In genomic region chr3:122940628-122941086, GRCh38 we compare ENCODE assay signal across 22 cellular contexts.
DNase-seq lines count a peak whose midpoint lies in the region; ATAC-seq, FAIRE-seq and TF ChIP-seq lines count a peak whose summit lies in the region.
"Had no signal": no experiment of that assay in that cellular context is flagged by ENCODE, and none has a peak within 500 bp of the region (broad histone marks: within the 10 kb centered on the region; RNA-seq: fewer than 3 reads in every experiment).

No MANE protein-coding gene starts in this region.

- FAIRE-seq in endothelial cell of umbilical vein (lab: Jason Lieb, UNC) = no peak
- FAIRE-seq: G401.6, GM12878 had no signal

- TF ChIP-seq POLR2A in endothelial cell of umbilical vein (IDR thresholded peaks at IDR 0.05; ENCODE audit: low read depth, low read length) = no peak

- H3K9ac ChIP-seq in endothelial cell of umbilical vein (replicated peaks; ENCODE audit: extremely low read depth, insufficient read depth, low read length) = no peak overlapping the region

- peaks cover 11% of the 10 kb centered on the region for H3K4me1 ChIP-seq in endothelial cell of umbilical vein (ENCODE audit: control insufficient read depth, extremely low read depth, insufficient read depth, low read length)
- H3K4me1 ChIP-seq: SJSA1 had no signal

- dilution Hi-C loops in endothelial cell of umbilical vein (cut with MboI; ENCODE audit: extremely low pct_ligation_motif_present, low sequenced_read_pairs) = no loop called here

- H3K27me3 ChIP-seq in endothelial cell of umbilical vein (ENCODE audit: control insufficient read depth in 2 of 2, insufficient read depth in 2 of 2, low read length in 2 of 2) = peaks cover 0 to 2% of the 10 kb centered on the region in 2 experiments
- H3K27me3 ChIP-seq: SJSA1, testis had no signal

- H2AFZ ChIP-seq in endothelial cell of umbilical vein (ENCODE audit: low read depth, low read length) = no peak overlapping the region

- H3K4me2 ChIP-seq in endothelial cell of umbilical vein (ENCODE audit: insufficient read depth, low read length) = peak overlapping the region; percentile 37

- H3K27me3 Mint-ChIP-seq in mesothelial cell of epicardium (ENCODE audit: low read depth) = peaks cover 9% of the 10 kb centered on the region

- H3K9me3 ChIP-seq in endothelial cell of umbilical vein (replicated peaks; ENCODE audit: control insufficient read depth, insufficient read depth, low read length) = no peaks in the 10 kb centered on the region
- H3K9me3 ChIP-seq: SJSA1, testis had no signal

- DNase-seq in AG10803 (ENCODE audit: low read depth) (peak; percentile 46), NCI-H82 treated with DMSO at 0.1 percent for 48 hours (lab: John Stamatoyannopoulos, UW; ENCODE audit: unreplicated experiment) (peak; percentile 78), endothelial cell of umbilical vein (ENCODE audit: low read depth, low spot score) (no peak), mesothelial cell of epicardium (ENCODE audit: low spot score in 2 of 2, unreplicated experiment in 2 of 2) (no peak), RKO (ENCODE audit: low spot score) (no peak), NCI-H1417 treated with DMSO at 0.1 percent for 48 hours (lab: John Stamatoyannopoulos, UW) (no peak)
- DNase-seq: activated CD4-positive, alpha-beta T cell treated with anti-CD3 and anti-CD28 coated beads for 4 hours; activated naive CD4-positive, alpha-beta T cell treated with anti-CD3 and anti-CD28 coated beads, Interleukin-2, amount 50 U/mL, for 16 hours; NCI-H1930; NCI-H526 treated with DMSO at 0.1 percent for 48 hours; occipital lobe; OCI-M1; stimulated activated CD4-positive, alpha-beta T cell treated with anti-CD3 and anti-CD28 coated beads, Interleukin-4, amount 100 ng/mL, for 4 hours; stimulated activated CD8-positive, alpha-beta memory T cell treated with anti-CD3 and anti-CD28 coated beads, Interleukin-4, amount 100 ng/mL, for 48 hours; T1000; testis had no signal

- no peaks in the 10 kb centered on the region for H3K36me3 Mint-ChIP-seq in mesothelial cell of epicardium

- peak overlapping the region; percentile 82 for H3K27ac Mint-ChIP-seq in mesothelial cell of epicardium

- H3K9me3 Mint-ChIP-seq in mesothelial cell of epicardium = no peaks in the 10 kb centered on the region

- no peaks in the 10 kb centered on the region for H3K9me1 ChIP-seq in endothelial cell of umbilical vein (replicated peaks; ENCODE audit: control insufficient read depth, extremely low read depth, insufficient read depth, low read length)

- H3K27ac ChIP-seq in endothelial cell of umbilical vein (ENCODE audit: insufficient read depth, low read depth, low read length) = no peak overlapping the region
- H3K27ac ChIP-seq: SJSA1, skin epidermis, testis had no signal

- intact Hi-C loops in endothelial cell of umbilical vein (cut with micrococcal nuclease) = loop anchor here (1.0 to 10.0 kb wide), 2 partner anchors 164 to 547 kb away; no protein-coding TSS in a partner anchor

- H3K4me3 ChIP-seq in AG10803 (ENCODE audit: low read length) (no peak overlapping the region), endothelial cell of umbilical vein (replicated peaks in 1 of 3; ENCODE audit: insufficient read depth in 1 of 3, low read depth in 1 of 3, low read length in 3 of 3) (no peak overlapping the region)
- H3K4me3 ChIP-seq: GM12878, SJSA1, skin epidermis, testis had no signal

- peaks cover 13% of the 10 kb centered on the region for H3K4me1 Mint-ChIP-seq in mesothelial cell of epicardium

- no peaks in the 10 kb centered on the region for H3K36me3 ChIP-seq in endothelial cell of umbilical vein (ENCODE audit: control insufficient read depth in 2 of 2, extremely low read depth in 1 of 2, insufficient read depth in 2 of 2, low read length in 2 of 2)
- H3K36me3 ChIP-seq: SJSA1 had no signal

- POLR2A ChIA-PET in endothelial cell of umbilical vein (lab: Charles Lee) = no interaction called here

- ATAC-seq in GM21723 (IDR thresholded peaks at IDR 0.05; ENCODE audit: unreplicated experiment) (no peak), HG03378 (IDR thresholded peaks at IDR 0.05; ENCODE audit: unreplicated experiment) (no peak)
- ATAC-seq: GM12878 had no signal

- no peaks in the 10 kb centered on the region for H4K20me1 ChIP-seq in endothelial cell of umbilical vein (replicated peaks; ENCODE audit: control insufficient read depth, extremely low read depth, insufficient read depth, low read length)

- no peak for TF ChIP-seq CTCF in AG10803 (conservative IDR thresholded peaks at IDR 0.05; ENCODE audit: low read length)
- TF ChIP-seq CTCF in endothelial cell of umbilical vein (IDR thresholded peaks at IDR 0.05; ENCODE audit: extremely low read depth in 1 of 2, insufficient read depth in 1 of 2, low read depth in 1 of 2, low read length in 2 of 2) = no peak
- TF ChIP-seq CTCF in mesothelial cell of epicardium (IDR thresholded peaks at IDR 0.05; ENCODE audit: unreplicated experiment) = no peak

- no peaks in the 10 kb centered on the region for H3K79me2 ChIP-seq in endothelial cell of umbilical vein (ENCODE audit: control insufficient read depth, insufficient read depth, low read length)

- H3K4me3 Mint-ChIP-seq in mesothelial cell of epicardium = no peak overlapping the region

- no TSS peak for BruUV-seq in endothelial cell of umbilical vein (replicated peaks; lab: Mats Ljungman, UMichigan)

- CTCF ChIA-PET in endothelial cell of umbilical vein (lab: Charles Lee) = interaction anchor here (1.0 to 2.9 kb wide), 6 partner anchors 12 to 547 kb away, joined by 3 to 15 read pairs (median 4); no protein-coding TSS in a partner anchor

TF ChIP-seq in endothelial cell of umbilical vein, 7 proteins besides CTCF, POLR2A, EP300 and RAD21:
- TF ChIP-seq EZH2 (IDR thresholded peaks at IDR 0.05; ENCODE audit: borderline replicate concordance, low read depth, low read length, severe bottlenecking) = no peak
- TF ChIP-seq JUN (IDR thresholded peaks at IDR 0.05; ENCODE audit: borderline replicate concordance, insufficient read depth, insufficient read length, low read depth) = no peak
- TF ChIP-seq POLR2AphosphoS5 (IDR thresholded peaks at IDR 0.05; ENCODE audit: insufficient read depth, low read depth, low read length) = no peak
- no peak for TF ChIP-seq GATA2 (IDR thresholded peaks at IDR 0.05; ENCODE audit: insufficient read depth, insufficient read length, low read depth, low read length)
- TF ChIP-seq FOS (IDR thresholded peaks at IDR 0.05; ENCODE audit: borderline replicate concordance, insufficient read depth, low read length) = no peak
- no peak for TF ChIP-seq MYC (IDR thresholded peaks at IDR 0.05; ENCODE audit: low read depth, low read length)
- TF ChIP-seq, protein P1, sequence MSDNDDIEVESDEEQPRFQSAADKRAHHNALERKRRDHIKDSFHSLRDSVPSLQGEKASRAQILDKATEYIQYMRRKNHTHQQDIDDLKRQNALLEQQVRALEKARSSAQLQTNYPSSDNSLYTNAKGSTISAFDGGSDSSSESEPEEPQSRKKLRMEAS (IDR thresholded peaks at IDR 0.05; ENCODE audit: insufficient read depth, insufficient read length) = no peak

Comparison
In these comparisons a context has a peak if more than half of its experiments do, and no peak if none do; other contexts are left out.
1. DNase-seq: peak in AG10803 (single experiment) and NCI-H82 treated with DMSO at 0.1 percent for 48 hours (single experiment); none in endothelial cell of umbilical vein (single experiment), mesothelial cell of epicardium (0 of 2), RKO (single experiment) and NCI-H1417 treated with DMSO at 0.1 percent for 48 hours (single experiment).